26 cellular contexts compared by ENCODE assay signal in genomic region chr11:125945011-125945796, GRCh38. TPM values are rescaled to one million over a fixed set of nuclear protein-coding genes. Genes with fewer than 3 reads are reported as not detected.
"Had no signal": no experiment of that assay in that cellular context is flagged by ENCODE, and none has a peak within 500 bp of the region (broad histone marks: within the 10 kb centered on the region; RNA-seq: fewer than 3 reads in every experiment).

No MANE protein-coding gene starts in this region.

- H3K27ac ChIP-seq: tibial artery had no signal

- H3K27me3 Mint-ChIP-seq: activated naive CD8-positive, alpha-beta T cell treated with anti-CD3 and anti-CD28 coated beads, Interleukin-2, amount 50 U/mL, for 24 hours; brain had no signal

- H3K4me1 Mint-ChIP-seq: activated B cell treated with CpG ODN at 0.5 μM for 24 hours; activated naive CD8-positive, alpha-beta T cell treated with anti-CD3 and anti-CD28 coated beads, Interleukin-2, amount 50 U/mL, for 24 hours had no signal

- H3K36me3 ChIP-seq: tibial artery had no signal

- ATAC-seq: activated CD8-positive, alpha-beta T cell treated with anti-CD3 and anti-CD28 coated beads for 36 hours; activated naive CD8-positive, alpha-beta T cell treated with anti-CD3 and anti-CD28 coated beads, Interleukin-2, amount 50 U/mL, for 24 hours; activated T-cell treated with anti-CD3 and anti-CD28 coated beads, Interleukin-2, amount 50 U/mL, for 4 hours; left colon; natural killer cell treated with Interleukin-12 subunit alpha and Interleukin-12 subunit beta and Interleukin-15 and Interleukin-18, amount 100 ng/mL, for 72 hours; stimulated activated naive CD8-positive, alpha-beta T cell treated with anti-CD3 and anti-CD28 coated beads, Interleukin-15, Interleukin-2, amounts not matched to agents 100 U/mL and 50 U/mL, for 24 hours had no signal

- H3K9me3 Mint-ChIP-seq: activated B cell treated with CpG ODN at 0.5 μM for 24 hours; activated CD8-positive, alpha-beta T cell treated with anti-CD3 and anti-CD28 coated beads for 36 hours; activated naive CD4-positive, alpha-beta T cell treated with anti-CD3 and anti-CD28 coated beads for 36 hours; activated naive CD8-positive, alpha-beta T cell treated with anti-CD3 and anti-CD28 coated beads, Interleukin-2, amount 50 U/mL, for 24 hours; activated T-cell treated with anti-CD3 and anti-CD28 coated beads, Interleukin-2, amount 50 U/mL, for 4 hours; natural killer cell treated with Interleukin-12 subunit alpha and Interleukin-12 subunit beta and Interleukin-15 and Interleukin-18, amount 100 ng/mL, for 72 hours had no signal

- H3K4me3 ChIP-seq: lung, tibial artery had no signal

- H3K4me3 Mint-ChIP-seq: activated B cell treated with CpG ODN at 0.5 μM for 24 hours; activated CD8-positive, alpha-beta T cell treated with anti-CD3 and anti-CD28 coated beads for 36 hours; activated naive CD4-positive, alpha-beta T cell treated with anti-CD3 and anti-CD28 coated beads for 36 hours; activated naive CD8-positive, alpha-beta T cell treated with anti-CD3 and anti-CD28 coated beads, Interleukin-2, amount 50 U/mL, for 24 hours; activated T-cell treated with anti-CD3 and anti-CD28 coated beads, Interleukin-2, amount 50 U/mL, for 4 hours; brain; natural killer cell treated with Interleukin-12 subunit alpha and Interleukin-12 subunit beta and Interleukin-15 and Interleukin-18, amount 100 ng/mL, for 72 hours had no signal

- H3K9me3 ChIP-seq: tibial artery had no signal

- H3K4me1 ChIP-seq: tibial artery had no signal

- DNase-seq: activated B cell treated with CpG ODN at 0.5 μM for 24 hours; activated CD4-positive, alpha-beta T cell treated with anti-CD3 and anti-CD28 coated beads for 4 hours; activated CD8-positive, alpha-beta memory T cell treated with anti-CD3 and anti-CD28 coated beads, Interleukin-2, amount 50 U/mL, for 4 hours; activated CD8-positive, alpha-beta T cell treated with anti-CD3 and anti-CD28 coated beads for 36 hours; activated naive CD4-positive, alpha-beta T cell treated with anti-CD3 and anti-CD28 coated beads for 36 hours; activated naive CD8-positive, alpha-beta T cell treated with anti-CD3 and anti-CD28 coated beads, Interleukin-2, amount 50 U/mL, for 24 hours; activated T-cell treated with anti-CD3 and anti-CD28 coated beads, Interleukin-2, amount 50 U/mL, for 4 hours; anterior cingulate cortex; central memory CD4-positive, alpha-beta T cell; foreskin melanocyte; glutamatergic neuron; hippocampal formation; islet precursor cell; left colon; posterior cingulate gyrus; retina; stimulated activated CD4-positive, alpha-beta T cell treated with anti-CD3 and anti-CD28 coated beads, Interleukin-12 subunit alpha, Interleukin-12 subunit beta, amount 100 ng/mL, for 4 hours; stimulated activated CD4-positive, alpha-beta T cell treated with anti-CD3 and anti-CD28 coated beads, Interleukin-2, amount 100 ng/mL, for 24 hours; stimulated activated naive CD8-positive, alpha-beta T cell treated with anti-CD3 and anti-CD28 coated beads, Interleukin-15, Interleukin-2, amounts not matched to agents 100 U/mL and 50 U/mL, for 24 hours; substantia nigra; T-helper 2 cell had no signal

- H3K27ac Mint-ChIP-seq: activated B cell treated with CpG ODN at 0.5 μM for 24 hours; activated CD8-positive, alpha-beta T cell treated with anti-CD3 and anti-CD28 coated beads for 36 hours; activated naive CD4-positive, alpha-beta T cell treated with anti-CD3 and anti-CD28 coated beads for 36 hours; activated naive CD8-positive, alpha-beta T cell treated with anti-CD3 and anti-CD28 coated beads, Interleukin-2, amount 50 U/mL, for 24 hours; brain; natural killer cell treated with Interleukin-12 subunit alpha and Interleukin-12 subunit beta and Interleukin-15 and Interleukin-18, amount 100 ng/mL, for 72 hours had no signal

- H3K36me3 Mint-ChIP-seq: brain; natural killer cell treated with Interleukin-12 subunit alpha and Interleukin-12 subunit beta and Interleukin-15 and Interleukin-18, amount 100 ng/mL, for 72 hours had no signal

RNA-seq across cellular contexts. Expression of gene VSIG10L2, which starts 0.6 kb away (rescaled TPM):
- total RNA-seq: activated B cell treated with CpG ODN at 0.5 μM for 24 hours; activated CD8-positive, alpha-beta T cell treated with anti-CD3 and anti-CD28 coated beads for 36 hours; activated naive CD4-positive, alpha-beta T cell treated with anti-CD3 and anti-CD28 coated beads for 36 hours; activated T-cell treated with anti-CD3 and anti-CD28 coated beads, Interleukin-2, amount 50 U/mL, for 4 hours; epithelial cell of proximal tubule; left colon; natural killer cell treated with Interleukin-12 subunit alpha and Interleukin-12 subunit beta and Interleukin-15 and Interleukin-18, amount 100 ng/mL, for 72 hours had no signal

RNA-seq across cellular contexts. Expression of gene DDX25, which starts 40.9 kb away (rescaled TPM):
- total RNA-seq: activated B cell treated with CpG ODN at 0.5 μM for 24 hours; activated naive CD4-positive, alpha-beta T cell treated with anti-CD3 and anti-CD28 coated beads for 36 hours; activated T-cell treated with anti-CD3 and anti-CD28 coated beads, Interleukin-2, amount 50 U/mL, for 4 hours; epithelial cell of proximal tubule; natural killer cell treated with Interleukin-12 subunit alpha and Interleukin-12 subunit beta and Interleukin-15 and Interleukin-18, amount 100 ng/mL, for 72 hours had no signal
